Comparison of ENCODE assay signal across 1 cellular context in genomic region chr1:239874831-239875230, GRCh38.
TF ChIP-seq lines count a peak whose summit lies in the region.

No MANE protein-coding gene starts in this region.

TF ChIP-seq in HepG2, 621 proteins besides CTCF, POLR2A, EP300 and RAD21 (continued from another document):
- TF ChIP-seq ZBTB40 (IDR thresholded peaks at IDR 0.05) (peak; percentile 53; the same call in 1 of the 2 replicates), ZBTB40 (CRISPR knock-in tag; IDR thresholded peaks at IDR 0.05) (no peak)
